In genomic region chr20:59006167-59006863, GRCh38 we compare ENCODE assay signal across 9 cellular contexts. TPM values are rescaled to one million over a fixed set of nuclear protein-coding genes. Genes with fewer than 3 reads are reported as not detected.
A peak's percentile ranks its signal among the peaks of the same experiment; 100 is the strongest.
DNase-seq lines count a peak whose midpoint lies in the region; TF ChIP-seq lines count a peak whose summit lies in the region.
"Had no signal": no experiment of that assay in that cellular context is flagged by ENCODE, and none has a peak within 500 bp of the region (broad histone marks: within the 10 kb centered on the region; RNA-seq: fewer than 3 reads in every experiment).

No MANE protein-coding gene starts in this region.

- H3K4me1 ChIP-seq in KMS-11 (ENCODE audit: low read depth, poor library complexity, severe bottlenecking) (peaks cover 29% of the 10 kb centered on the region), colonic mucosa (peaks cover 14% of the 10 kb centered on the region), mesendoderm (ENCODE audit: control insufficient read depth, low read depth, low read length) (peaks cover 3% of the 10 kb centered on the region)

- no peak overlapping the region for H2BK120ac ChIP-seq in mesendoderm (ENCODE audit: low read depth, low read length)

- H3K23ac ChIP-seq in mesendoderm (ENCODE audit: low read length), result peak overlapping the region; percentile 66

- H3K36me3 ChIP-seq in BJ (ENCODE audit: control insufficient read depth, insufficient read depth, low read length) (peaks cover 16% of the 10 kb centered on the region), KMS-11 (ENCODE audit: insufficient read depth) (no peaks in the 10 kb centered on the region), colonic mucosa (no peaks in the 10 kb centered on the region), mesendoderm (ENCODE audit: control insufficient read depth, insufficient read depth, low read length) (no peaks in the 10 kb centered on the region)

- no peak overlapping the region for H2BK15ac ChIP-seq in mesendoderm (replicated peaks; ENCODE audit: low read depth)

- DNase-seq in BJ (ENCODE audit: low read depth) (no peak), colonic mucosa (peak; percentile 58), mesendoderm (no peak), SW480 (ENCODE audit: low spot score) (no peak), posterior vena cava (ENCODE audit: low spot score) (no peak), DMS79 (lab: John Stamatoyannopoulos, UW) (no peak), SIG-M5 (lab: John Stamatoyannopoulos, UW) (no peak)

- POLR2A ChIA-PET in BJ (lab: Charles Lee), result no interaction called here

- intact Hi-C loops in colonic mucosa (cut with DNase I), result no loop called here
- intact Hi-C loops in posterior vena cava (cut with DNase I), result no loop called here

- peak overlapping the region; percentile 92 for H3K56ac ChIP-seq in mesendoderm (ENCODE audit: low read length)

- H4K8ac ChIP-seq in mesendoderm (ENCODE audit: low read depth, low read length), result peak overlapping the region; percentile 43

- H3K18ac ChIP-seq in mesendoderm (ENCODE audit: low read length), result peak overlapping the region; percentile 63

- no CpG with 5 or more reads among the region's 29 CpGs for whole genome bisulfite sequencing in mesendoderm (ENCODE audit: extremely low coverage, insufficient coverage, low lambda C conversion rate)

- peak overlapping the region; percentile 28 for H3K4ac ChIP-seq in mesendoderm (ENCODE audit: low read depth, low read length)

- H3K27me3 ChIP-seq in BJ (ENCODE audit: control insufficient read depth, insufficient read depth, low read length), result no peaks in the 10 kb centered on the region
- peaks cover 16% of the 10 kb centered on the region; the same call in 1 of the 2 replicates for H3K27me3 ChIP-seq in KMS-11 (ENCODE audit: insufficient read depth, low read depth)
- no peaks in the 10 kb centered on the region for H3K27me3 ChIP-seq in colonic mucosa
- no peaks in the 10 kb centered on the region for H3K27me3 ChIP-seq in mesendoderm (ENCODE audit: insufficient read depth, low read length, poor library complexity)

- CTCF ChIA-PET in BJ (lab: Yijun Ruan, JAX), result no interaction called here

- H2AK5ac ChIP-seq in mesendoderm (ENCODE audit: low read length), result no peak overlapping the region

- H3K4me3 ChIP-seq in BJ (ENCODE audit: low read depth, low read length) (peak overlapping the region; percentile 86), KMS-11 (IDR thresholded peaks at IDR 0.05; ENCODE audit: insufficient read depth, low read depth, low read length) (no peak overlapping the region), colonic mucosa (peak overlapping the region; percentile 89), mesendoderm (ENCODE audit: low read length) (peak overlapping the region; percentile 42)

- no peaks in the 10 kb centered on the region for H4K20me1 ChIP-seq in KMS-11 (ENCODE audit: insufficient read depth)

- H3K27ac ChIP-seq in KMS-11 (no peak overlapping the region), colonic mucosa (peak overlapping the region; percentile 81), mesendoderm (ENCODE audit: low read depth, low read length) (no peak overlapping the region)

- H3K9ac ChIP-seq in KMS-11 (no peak overlapping the region), colonic mucosa (ENCODE audit: low read depth in 2 of 2, low read length in 2 of 2) (peak overlapping the region; percentile 80 to 95), mesendoderm (ENCODE audit: low read length) (peak overlapping the region; percentile 84)

- H2AFZ ChIP-seq in KMS-11 (ENCODE audit: low read depth), result peak overlapping the region; percentile 31; the same call in 1 of the 2 replicates

- H3K79me2 ChIP-seq in KMS-11 (ENCODE audit: insufficient read depth, low read depth) (no peaks in the 10 kb centered on the region), mesendoderm (ENCODE audit: control insufficient read depth, insufficient read depth, low read length) (no peaks in the 10 kb centered on the region)

- H4K5ac ChIP-seq in mesendoderm (ENCODE audit: low read length), result no peak overlapping the region

- H3K4me2 ChIP-seq in KMS-11 (peak overlapping the region; percentile 81; the same call in 1 of the 2 replicates), mesendoderm (ENCODE audit: low read length) (peak overlapping the region; percentile 61)

- H3K9me3 ChIP-seq in colonic mucosa, result no peaks in the 10 kb centered on the region

- TF ChIP-seq CTCF in BJ (IDR thresholded peaks at IDR 0.05; ENCODE audit: insufficient read depth, low read depth, low read length) (no peak), KMS-11 (conservative IDR thresholded peaks at IDR 0.05; ENCODE audit: low read depth, low read length) (no peak), colonic mucosa (IDR thresholded peaks at IDR 0.05) (no peak)

- H3K79me1 ChIP-seq in mesendoderm (ENCODE audit: low read length), result peaks cover 5% of the 10 kb centered on the region

- H2BK5ac ChIP-seq in mesendoderm (ENCODE audit: low read length), result no peak overlapping the region

RNA-seq across cellular contexts. Expression of gene CTSZ, which starts 0.7 kb away (rescaled TPM):
- polyA plus RNA-seq in BJ (2011; rRNA removed), result 231 and 288 TPM in 2 replicates
- polyA minus RNA-seq in BJ (2011; rRNA and poly(A)+ RNA removed), result 101 and 132 TPM in 2 replicates
- 100 to 1,000 TPM; 274 to 303 TPM for total RNA-seq in colonic mucosa
- 21.7 TPM for polyA plus RNA-seq in mesendoderm (2013, experiment 1 of 2)
- polyA plus RNA-seq in mesendoderm (2013, experiment 2 of 2), result 22.0 TPM
- 100 to 1,000 TPM; 107 to 164 TPM for total RNA-seq in posterior vena cava

RNA-seq across cellular contexts. Expression of gene TUBB1, which starts 12.9 kb away (rescaled TPM):
- 0.01 TPM in 1 of 2 replicates, not detected in the other for polyA plus RNA-seq in BJ (2011; rRNA removed)
- not detected in 2 replicates for polyA minus RNA-seq in BJ (2011; rRNA and poly(A)+ RNA removed)
- not detected for total RNA-seq in colonic mucosa
- not detected for polyA plus RNA-seq in mesendoderm (2013, experiment 1 of 2)
- polyA plus RNA-seq in mesendoderm (2013, experiment 2 of 2), result not detected
- total RNA-seq in posterior vena cava, result under 1 TPM; 0.43 to 0.74 TPM
- total RNA-seq: renal cortical epithelial cell had no signal

RNA-seq across cellular contexts. Expression of gene NELFCD, which starts 25.3 kb away (rescaled TPM):
- 63.6 and 79.6 TPM in 2 replicates for polyA plus RNA-seq in BJ (2011; rRNA removed)
- polyA minus RNA-seq in BJ (2011; rRNA and poly(A)+ RNA removed), result 42.0 and 52.1 TPM in 2 replicates
- 10 to 100 TPM; 47.1 to 64.4 TPM for total RNA-seq in colonic mucosa
- 54.9 TPM for polyA plus RNA-seq in mesendoderm (2013, experiment 1 of 2)
- 53.5 TPM for polyA plus RNA-seq in mesendoderm (2013, experiment 2 of 2)
- total RNA-seq in posterior vena cava, result 10 to 100 TPM; 25.9 to 28.2 TPM

RNA-seq across cellular contexts. Expression of gene ATP5F1E, which starts 25.8 kb away (rescaled TPM):
- polyA plus RNA-seq in BJ (2011; rRNA removed), result 54.5 and 75.1 TPM in 2 replicates
- polyA minus RNA-seq in BJ (2011; rRNA and poly(A)+ RNA removed), result 6.8 and 9.9 TPM in 2 replicates
- total RNA-seq in colonic mucosa (10 to 100 TPM; 75.0 to 94.1 TPM), posterior vena cava (10 to 100 TPM; 58.3 to 74.7 TPM)
- polyA plus RNA-seq in mesendoderm (2013, experiment 1 of 2), result 61.1 TPM
- polyA plus RNA-seq in mesendoderm (2013, experiment 2 of 2), result 59.6 TPM

RNA-seq across cellular contexts. Expression of gene PRELID3B, which starts 36.3 kb away (rescaled TPM):
- polyA plus RNA-seq in BJ (2011; rRNA removed), result 76.0 and 85.4 TPM in 2 replicates
- 44.5 and 99.0 TPM in 2 replicates for polyA minus RNA-seq in BJ (2011; rRNA and poly(A)+ RNA removed)
- total RNA-seq in colonic mucosa (100 to 1,000 TPM; 138 to 141 TPM), posterior vena cava (10 to 100 TPM; 24.1 to 34.1 TPM)
- 23.0 TPM for polyA plus RNA-seq in mesendoderm (2013, experiment 1 of 2)
- polyA plus RNA-seq in mesendoderm (2013, experiment 2 of 2), result 24.1 TPM
